ENCODE assay signal across 8 cellular contexts in genomic region chr4:986949-987688, GRCh38. TPM values are rescaled to one million over a fixed set of nuclear protein-coding genes. Genes with fewer than 3 reads are reported as not detected.
DNase-seq lines count a peak whose midpoint lies in the region; ATAC-seq and TF ChIP-seq lines count a peak whose summit lies in the region.

Gene IDUA (plus strand): TSS chr4:987044. CDS start chr4:987085, 41 bp downstream.

- H3K4me3 ChIP-seq in fibroblast of pulmonary artery (replicated peaks; ENCODE audit: low read depth, low read length), result peak within 1 kb of the TSS; percentile 73

- H3K4me1 Mint-ChIP-seq in CD14-positive monocyte, result peaks cover 23% of the 10 kb centered on the region
- no peaks in the 10 kb centered on the region for H3K4me1 Mint-ChIP-seq in activated T-helper 17 cell treated with anti-CD3 and anti-CD28 coated beads, Interleukin-2, amount 50 U/mL, for 72 hours
- H3K4me1 Mint-ChIP-seq in nephron progenitor cell, result peaks cover 23% of the 10 kb centered on the region
- peaks cover 24% of the 10 kb centered on the region for H3K4me1 Mint-ChIP-seq in stimulated activated naive CD8-positive, alpha-beta T cell treated with anti-CD3 and anti-CD28 coated beads, Interleukin-15, Interleukin-2, amounts not matched to agents 100 ng/mL and 50 ng/mL, for 24 hours (ENCODE audit: low read depth)

- peak; percentile 37 for TF ChIP-seq CTCF in CD14-positive monocyte (IDR thresholded peaks at IDR 0.05)
- TF ChIP-seq CTCF in fibroblast of pulmonary artery (IDR thresholded peaks at IDR 0.05; ENCODE audit: low read length, missing control alignments), result peak; percentile 37
- TF ChIP-seq CTCF in nephron progenitor cell (IDR thresholded peaks at IDR 0.05), result peak; percentile 49

- peaks cover 7 to 20% of the 10 kb centered on the region in 2 donors for H3K36me3 Mint-ChIP-seq in CD14-positive monocyte
- H3K36me3 Mint-ChIP-seq in activated T-helper 17 cell treated with anti-CD3 and anti-CD28 coated beads, Interleukin-2, amount 50 U/mL, for 72 hours (ENCODE audit: low read depth), result no peaks in the 10 kb centered on the region
- H3K36me3 Mint-ChIP-seq in nephron progenitor cell (ENCODE audit: low read depth), result no peaks in the 10 kb centered on the region
- H3K36me3 Mint-ChIP-seq in stimulated activated naive CD8-positive, alpha-beta T cell treated with anti-CD3 and anti-CD28 coated beads, Interleukin-15, Interleukin-2, amounts not matched to agents 100 ng/mL and 50 ng/mL, for 24 hours (ENCODE audit: low read depth), result no peaks in the 10 kb centered on the region

- peaks cover 1 to 5% (median 2%) of the 10 kb centered on the region in 3 donors for H3K27me3 Mint-ChIP-seq in CD14-positive monocyte (ENCODE audit: low read depth in 3 of 3)
- no peaks in the 10 kb centered on the region for H3K27me3 Mint-ChIP-seq in activated T-helper 17 cell treated with anti-CD3 and anti-CD28 coated beads, Interleukin-2, amount 50 U/mL, for 72 hours
- peaks cover 14% of the 10 kb centered on the region for H3K27me3 Mint-ChIP-seq in nephron progenitor cell (ENCODE audit: low read depth, poor library complexity)
- no peaks in the 10 kb centered on the region for H3K27me3 Mint-ChIP-seq in stimulated activated naive CD8-positive, alpha-beta T cell treated with anti-CD3 and anti-CD28 coated beads, Interleukin-15, Interleukin-2, amounts not matched to agents 100 ng/mL and 50 ng/mL, for 24 hours

- DNase-seq in CD14-positive monocyte (ENCODE audit: low spot score) (peak; percentile 76), RPMI7951 (ENCODE audit: low read depth) (peak; percentile 60), fibroblast of pulmonary artery (ENCODE audit: low read depth) (peak; percentile 59), nephron progenitor cell (peak; percentile 87)

- H3K4me3 Mint-ChIP-seq in CD14-positive monocyte, result peak within 1 kb of the TSS; percentile 84 to 94
- H3K4me3 Mint-ChIP-seq in activated T-helper 17 cell treated with anti-CD3 and anti-CD28 coated beads, Interleukin-2, amount 50 U/mL, for 72 hours, result peak within 1 kb of the TSS; percentile 86
- H3K4me3 Mint-ChIP-seq in nephron progenitor cell, result peak within 1 kb of the TSS; percentile 90
- H3K4me3 Mint-ChIP-seq in stimulated activated naive CD8-positive, alpha-beta T cell treated with anti-CD3 and anti-CD28 coated beads, Interleukin-15, Interleukin-2, amounts not matched to agents 100 ng/mL and 50 ng/mL, for 24 hours, result peak within 1 kb of the TSS; percentile 88

- intact Hi-C loops in CD14-positive monocyte (cut with micrococcal nuclease), result no loop called here

- H3K27ac Mint-ChIP-seq in CD14-positive monocyte (peak within 1 kb of the TSS in 6 of 7 donors; percentile 26 to 85 (median 74)), nephron progenitor cell (peak within 1 kb of the TSS; percentile 42)
- peak within 1 kb of the TSS; percentile 82 for H3K27ac Mint-ChIP-seq in activated T-helper 17 cell treated with anti-CD3 and anti-CD28 coated beads, Interleukin-2, amount 50 U/mL, for 72 hours
- peak within 1 kb of the TSS; percentile 78 for H3K27ac Mint-ChIP-seq in stimulated activated naive CD8-positive, alpha-beta T cell treated with anti-CD3 and anti-CD28 coated beads, Interleukin-15, Interleukin-2, amounts not matched to agents 100 ng/mL and 50 ng/mL, for 24 hours

- peak; percentile 71 for ATAC-seq in GM19324 (IDR thresholded peaks at IDR 0.05; ENCODE audit: low FRiP score, unreplicated experiment)
- peak; percentile 72 for ATAC-seq in HG03520 (IDR thresholded peaks at IDR 0.05; ENCODE audit: unreplicated experiment)
- ATAC-seq in activated T-helper 17 cell treated with anti-CD3 and anti-CD28 coated beads, Interleukin-2, amount 50 U/mL, for 72 hours (replicated peaks), result peak; percentile 94

- H3K9me3 Mint-ChIP-seq in CD14-positive monocyte (no peaks in the 10 kb centered on the region), nephron progenitor cell (no peaks in the 10 kb centered on the region)
- H3K9me3 Mint-ChIP-seq in activated T-helper 17 cell treated with anti-CD3 and anti-CD28 coated beads, Interleukin-2, amount 50 U/mL, for 72 hours, result no peaks in the 10 kb centered on the region
- no peaks in the 10 kb centered on the region for H3K9me3 Mint-ChIP-seq in stimulated activated naive CD8-positive, alpha-beta T cell treated with anti-CD3 and anti-CD28 coated beads, Interleukin-15, Interleukin-2, amounts not matched to agents 100 ng/mL and 50 ng/mL, for 24 hours

RNA-seq across cellular contexts. Expression of gene IDUA, which starts in this region (rescaled TPM):
- 1 to 10 TPM; 6.4 to 8.5 TPM for polyA plus RNA-seq in CD14-positive monocyte
- 0.60 and 2.0 TPM in 2 replicates for total RNA-seq in RPMI7951 (2014; rRNA removed; shearing (Covaris generic))
- total RNA-seq in activated T-helper 17 cell treated with anti-CD3 and anti-CD28 coated beads, Interleukin-2, amount 50 U/mL, for 72 hours, result 10 to 100 TPM; 14.9 to 16.4 TPM

Comparison
In these comparisons a context has a peak if more than half of its experiments do, and no peak if none do; other contexts are left out.
1. Peak in every context shown above with its lines: DNase-seq, ATAC-seq and H3K4me3 ChIP-seq.